8 cellular contexts compared by ENCODE assay signal in genomic region chr3:47910777-47911440, GRCh38.
DNase-seq lines count a peak whose midpoint lies in the region; ATAC-seq and TF ChIP-seq lines count a peak whose summit lies in the region.

No MANE protein-coding gene starts in this region.

- H2AFZ ChIP-seq in PC-9 = no peak overlapping the region

- H3K4me1 ChIP-seq in PC-9 (replicated peaks; ENCODE audit: insufficient read depth) = peaks cover 20% of the 10 kb centered on the region
- H3K4me1 ChIP-seq in psoas muscle = peaks cover 25% of the 10 kb centered on the region

- H3F3A ChIP-seq in PC-9 (ENCODE audit: insufficient read depth, low read depth) = peaks cover 20% of the 10 kb centered on the region; the same call in 1 of the 2 replicates

- H3K9me3 ChIP-seq in PC-9 (ENCODE audit: insufficient read depth, low read depth) = no peaks in the 10 kb centered on the region
- no peaks in the 10 kb centered on the region for H3K9me3 ChIP-seq in psoas muscle

- peak; percentile 93 to 97 (median 94) for ATAC-seq in psoas muscle
- ATAC-seq in GM21825 (IDR thresholded peaks at IDR 0.05; ENCODE audit: unreplicated experiment) = no peak

- POLR2A ChIA-PET in PC-9 (lab: Charles Lee; ENCODE audit: unreplicated experiment) = no interaction called here

- no peaks in the 10 kb centered on the region for H4K20me1 ChIP-seq in PC-9 (ENCODE audit: insufficient read depth)

- TF ChIP-seq CTCF in PC-9 (conservative IDR thresholded peaks at IDR 0.05) = no peak
- TF ChIP-seq CTCF in epithelial cell of esophagus (IDR thresholded peaks at IDR 0.05; ENCODE audit: insufficient read depth, low read depth, low read length, missing control alignments) = no peak
- no peak for TF ChIP-seq CTCF in psoas muscle (IDR thresholded peaks at IDR 0.05)

- peak overlapping the region; percentile 45 for H3K4me2 ChIP-seq in PC-9

- no peaks in the 10 kb centered on the region; the same call in 1 of the 2 replicates for H3K9me2 ChIP-seq in PC-9 (ENCODE audit: insufficient read depth)

- no TSS peak for BruUV-seq in PC-9 (replicated peaks; lab: Mats Ljungman, UMichigan)

- 42 to 71% (median 44%) methylated on average over 4 of the region's 4 CpGs for WGBS in psoas muscle, 3 donors

- H3K27ac ChIP-seq in PC-9 (peak overlapping the region; percentile 39), psoas muscle (peak overlapping the region; percentile 80)

- H3K36me3 ChIP-seq in PC-9 (ENCODE audit: low read depth) (no peaks in the 10 kb centered on the region), psoas muscle (ENCODE audit: insufficient read depth in 1 of 2, low read depth in 1 of 2) (peaks cover 15 to 98% of the 10 kb centered on the region in 2 donors)

- intact Hi-C loops in PC-9 (cut with micrococcal nuclease; ENCODE audit: unreplicated experiment) = no loop called here
- intact Hi-C loops in psoas muscle (cut with DNase I) = loop anchor here in 1 of 2 donors (5.0 kb wide), 1 partner anchor 449 kb away; no protein-coding TSS in a partner anchor

- H3K4me3 ChIP-seq in PC-9 (no peak overlapping the region), epithelial cell of esophagus (ENCODE audit: low read length) (no peak overlapping the region), psoas muscle (no peak overlapping the region)

- H3K27me3 ChIP-seq in PC-9 (ENCODE audit: insufficient read depth, low read depth) (no peaks in the 10 kb centered on the region), psoas muscle (ENCODE audit: insufficient read depth in 3 of 3, low read length in 2 of 3) (no peaks in the 10 kb centered on the region)

- DNase-seq in GM04504 (ENCODE audit: low read depth) (peak; percentile 63), PC-9 (peak; percentile 50 to 86), epithelial cell of esophagus (ENCODE audit: low read depth) (peak; percentile 93), psoas muscle (peak in 1 of 2 donors; percentile 25), NCI-H1105 (lab: John Stamatoyannopoulos, UW) (no peak), NCI-H128 (lab: John Stamatoyannopoulos, UW; ENCODE audit: unreplicated experiment) (no peak), SIG-M5 treated with dmso at 0.1 percent for 504 hours (lab: John Stamatoyannopoulos, UW; ENCODE audit: unreplicated experiment) (no peak)

- CTCF ChIA-PET in PC-9 (lab: Charles Lee) = no interaction called here

- no peaks in the 10 kb centered on the region for H3K79me2 ChIP-seq in PC-9 (ENCODE audit: low read depth)

Comparison
In these comparisons a context has a peak if more than half of its experiments do, and no peak if none do; other contexts are left out.
1. DNase-seq: peak in GM04504 (single experiment), PC-9 (2 of 2) and epithelial cell of esophagus (single experiment); none in NCI-H1105 (single experiment), NCI-H128 (single experiment) and SIG-M5 treated with dmso at 0.1 percent for 504 hours (single experiment).